27 cellular contexts compared by ENCODE assay signal in genomic region chr7:157155959-157156358, GRCh38.
"Had no signal": no experiment of that assay in that cellular context is flagged by ENCODE, and none has a peak within 500 bp of the region (broad histone marks: within the 10 kb centered on the region; RNA-seq: fewer than 3 reads in every experiment).

No MANE protein-coding gene starts in this region.

- H3K4me3 ChIP-seq: SK-N-MC had no signal

- ATAC-seq: activated CD4-positive, alpha-beta T cell treated with anti-CD3 and anti-CD28 coated beads for 36 hours; Panc1; Right ventricle myocardium inferior; T-cell had no signal

- H3K4me3 Mint-ChIP-seq: activated CD4-positive, alpha-beta memory T cell treated with anti-CD3 and anti-CD28 coated beads, Interleukin-2, amount 10 ng/mL, durations not matched to agents 7 days and 5 days; activated CD4-positive, alpha-beta T cell treated with anti-CD3 and anti-CD28 coated beads for 36 hours; activated naive CD4-positive, alpha-beta T cell treated with anti-CD3 and anti-CD28 coated beads, Interleukin-2, amount 50 U/mL, for 24 hours; T-cell had no signal

- H3K27ac ChIP-seq: SK-N-MC, WERI-Rb-1 had no signal

- H3K27me3 Mint-ChIP-seq: activated CD4-positive, alpha-beta memory T cell treated with anti-CD3 and anti-CD28 coated beads, Interleukin-2, amount 10 ng/mL, durations not matched to agents 7 days and 5 days; activated CD4-positive, alpha-beta T cell treated with anti-CD3 and anti-CD28 coated beads for 36 hours; activated naive CD4-positive, alpha-beta T cell treated with anti-CD3 and anti-CD28 coated beads, Interleukin-2, amount 50 U/mL, for 24 hours; T-cell had no signal

- H3K27ac Mint-ChIP-seq: activated CD4-positive, alpha-beta memory T cell treated with anti-CD3 and anti-CD28 coated beads, Interleukin-2, amount 10 ng/mL, durations not matched to agents 7 days and 5 days; activated CD4-positive, alpha-beta T cell treated with anti-CD3 and anti-CD28 coated beads for 36 hours; activated naive CD4-positive, alpha-beta T cell treated with anti-CD3 and anti-CD28 coated beads, Interleukin-2, amount 50 U/mL, for 24 hours; activated T-helper 2 cell treated with anti-CD3 and anti-CD28 coated beads, Interferon-gamma antibody, Interleukin-2, Interleukin-4, amounts not matched to agents 10 μg/mL and 5 μg/mL and 100 μg/mL, durations not matched to agents 14 hours and 24 hours and 36 hours had no signal

- H3K9me3 Mint-ChIP-seq: activated CD4-positive, alpha-beta memory T cell treated with anti-CD3 and anti-CD28 coated beads, Interleukin-2, amount 10 ng/mL, durations not matched to agents 7 days and 5 days; activated naive CD4-positive, alpha-beta T cell treated with anti-CD3 and anti-CD28 coated beads, Interleukin-2, amount 50 U/mL, for 24 hours; activated T-helper 2 cell treated with anti-CD3 and anti-CD28 coated beads, Interferon-gamma antibody, Interleukin-2, Interleukin-4, amounts not matched to agents 10 μg/mL and 5 μg/mL and 100 μg/mL, durations not matched to agents 14 hours and 24 hours and 36 hours; T-cell had no signal

- DNase-seq: activated CD4-positive, alpha-beta memory T cell treated with anti-CD3 and anti-CD28 coated beads, Interleukin-2, amount 10 ng/mL, durations not matched to agents 7 days and 5 days; activated CD4-positive, alpha-beta T cell treated with anti-CD3 and anti-CD28 coated beads for 36 hours; activated CD4-positive, alpha-beta T cell treated with anti-CD3 and anti-CD28 coated beads, Interleukin-2, amount 50 U/mL, for 1 hour; activated T-cell treated with anti-CD3 and anti-CD28 coated beads for 4 hours; activated T-cell treated with anti-CD3 and anti-CD28 coated beads, Interleukin-2, amount 50 U/mL, for 48 hours; aorta; central memory CD4-positive, alpha-beta T cell; KG1; NCI-H1092; NCI-H1417; NCI-H1930; NCI-H2107; NCI-H2171 treated with DMSO at 0.1 percent for 48 hours; NCI-H226; NCI-H69; NK-92 treated with Interleukin-12 subunit alpha and Interleukin-12 subunit beta, amount 100 ng/mL, for 24 hours; OCI-M1; RPMI8226; T-cell; T-helper 2 cell; T1000; WERI-Rb-1 had no signal
